Comparison of ENCODE assay signal across 8 cellular contexts in the genomic region with DNA sequence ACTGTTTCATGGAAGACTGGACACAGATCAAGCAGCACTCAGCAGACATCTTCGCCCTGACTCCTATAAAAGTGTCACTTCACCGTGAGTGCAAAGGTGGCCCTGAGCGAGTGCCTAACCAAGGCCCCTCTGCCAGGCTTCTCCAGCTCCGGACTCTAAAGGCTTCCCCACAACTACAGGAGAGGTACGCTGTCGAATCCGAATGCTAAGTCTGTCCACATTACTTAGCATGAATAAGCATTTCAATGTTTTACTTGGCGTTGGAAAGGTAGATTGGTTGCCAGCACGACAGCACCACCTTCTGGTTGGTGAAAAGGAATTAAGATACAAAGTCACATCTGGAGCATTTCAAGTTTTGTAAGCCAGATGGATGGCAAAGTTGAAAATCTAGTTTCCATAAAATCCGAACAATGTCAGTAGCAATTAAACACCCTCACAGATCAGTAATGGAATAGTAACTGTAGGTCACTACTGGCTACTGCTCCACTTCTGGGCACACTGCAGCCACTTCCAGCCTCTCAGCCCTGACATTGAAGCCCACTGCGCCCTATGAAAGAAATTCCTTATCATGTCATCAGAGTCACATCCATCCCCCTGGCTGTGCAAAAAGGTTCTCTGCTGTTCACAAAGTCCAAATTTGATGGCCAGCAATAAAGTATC.
DNase-seq lines count a peak whose midpoint lies in the region; ATAC-seq and TF ChIP-seq lines count a peak whose summit lies in the region.

No MANE protein-coding gene starts in this region.

- peak overlapping the region; percentile 75; the same call in 1 of the 2 replicates for H2BK120ac ChIP-seq in IMR-90 (ENCODE audit: low read depth, low read length)

- H2BK20ac ChIP-seq in IMR-90 (ENCODE audit: low read depth, low read length), result peak overlapping the region; percentile 53

- peak; percentile 51; the same call in 1 of the 2 replicates for TF ChIP-seq POLR2A in IMR-90 (IDR thresholded peaks at IDR 0.05; ENCODE audit: low read depth, low read length)

- peak; percentile 69 for DNase-seq in DND-41
- DNase-seq in IMR-90, result peak; percentile 93
- peak; percentile 60 to 63 for DNase-seq in activated T-cell treated with anti-CD3 and anti-CD28 coated beads, Interleukin-2, amount 50 U/mL, for 48 hours
- DNase-seq in fibroblast of pulmonary artery (ENCODE audit: low read depth), result peak; percentile 96
- peak; percentile 59 for DNase-seq in neural crest cell (ENCODE audit: low read depth, low spot score)
- DNase-seq in substantia nigra (lab: John Stamatoyannopoulos, UW), result peak in 45 of 49 donors; percentile 5 to 75 (median 49)

- H3K27me3 Mint-ChIP-seq in neural crest cell (ENCODE audit: low read depth), result no peaks in the 10 kb centered on the region

- POLR2A ChIA-PET in IMR-90 (lab: Charles Lee; ENCODE audit: unreplicated experiment), result no interaction called here

- H3K4me3 ChIP-seq in DND-41 (ENCODE audit: low read depth in 1 of 2, low read length in 2 of 2) (no peak overlapping the region), IMR-90 (ENCODE audit: insufficient read depth, low read depth, low read length) (peak overlapping the region; percentile 26; the same call in 1 of the 2 replicates), OCI-LY3 (ENCODE audit: low read length) (no peak overlapping the region), fibroblast of pulmonary artery (replicated peaks; ENCODE audit: low read depth, low read length) (no peak overlapping the region)

- peak overlapping the region; percentile 82 for H3K4ac ChIP-seq in IMR-90 (ENCODE audit: low read depth, low read length)

- H3K9me3 Mint-ChIP-seq in neural crest cell, result peaks cover 3% of the 10 kb centered on the region

- H3K4me1 ChIP-seq in DND-41 (ENCODE audit: insufficient read depth, low read length) (no peaks in the 10 kb centered on the region), IMR-90 (ENCODE audit: control insufficient read depth, insufficient read depth, low read length) (peaks cover 8% of the 10 kb centered on the region), OCI-LY3 (ENCODE audit: low read length) (peaks cover 13% of the 10 kb centered on the region)

- H3K9ac ChIP-seq in DND-41 (ENCODE audit: low read depth, low read length), result no peak overlapping the region
- H3K9ac ChIP-seq in IMR-90 (ENCODE audit: low read depth, low read length), result peak overlapping the region; percentile 67
- H3K9ac ChIP-seq in OCI-LY3 (ENCODE audit: low read length), result no peak overlapping the region

- H2AK5ac ChIP-seq in IMR-90 (ENCODE audit: low read depth, low read length), result peak overlapping the region; percentile 51; the same call in 1 of the 2 replicates

- H3K27me3 ChIP-seq in DND-41 (ENCODE audit: insufficient read depth, low read length, poor library complexity) (no peaks in the 10 kb centered on the region), IMR-90 (ENCODE audit: control insufficient read depth, insufficient read depth, low read length) (no peaks in the 10 kb centered on the region), OCI-LY3 (ENCODE audit: low read depth, low read length) (no peaks in the 10 kb centered on the region)

- in situ Hi-C loops in IMR-90 (cut with MboI; ENCODE audit: low sequenced_read_pairs), result loop anchor here (5.0 kb wide), 2 partner anchors 232 to 607 kb away; partner anchors contain the start of gene ERCC4

- peaks cover 23% of the 10 kb centered on the region for H3K36me3 ChIP-seq in DND-41 (ENCODE audit: insufficient read depth, low read length)
- no peaks in the 10 kb centered on the region for H3K36me3 ChIP-seq in IMR-90 (ENCODE audit: control insufficient read depth, insufficient read depth, low read length)
- peaks cover 6% of the 10 kb centered on the region for H3K36me3 ChIP-seq in OCI-LY3 (replicated peaks; ENCODE audit: low read depth, low read length)

- peaks cover 5% of the 10 kb centered on the region for H3K36me3 Mint-ChIP-seq in neural crest cell (ENCODE audit: low read depth)

- H3K4me2 ChIP-seq in DND-41 (ENCODE audit: insufficient read depth, low read length) (no peak overlapping the region), IMR-90 (ENCODE audit: low read depth, low read length) (peak overlapping the region; percentile 98), OCI-LY3 (ENCODE audit: low read length) (peak overlapping the region; percentile 64)

- no peak overlapping the region for H3K27ac ChIP-seq in DND-41 (ENCODE audit: low read length)
- peak overlapping the region; percentile 84 for H3K27ac ChIP-seq in IMR-90 (ENCODE audit: insufficient read depth, low read length)
- H3K27ac ChIP-seq in OCI-LY3 (ENCODE audit: low read length), result no peak overlapping the region
- no peak overlapping the region for H3K27ac ChIP-seq in substantia nigra (ENCODE audit: low read depth, low read length, poor library complexity, severe bottlenecking)

- no peak overlapping the region for H3K4me3 Mint-ChIP-seq in neural crest cell

- TF ChIP-seq CTCF in DND-41 (IDR thresholded peaks at IDR 0.05; ENCODE audit: borderline replicate concordance, extremely low read depth, low read length, poor library complexity, severe bottlenecking) (peak; percentile 78), IMR-90 (conservative IDR thresholded peaks at IDR 0.05; ENCODE audit: low read depth, low read length) (peak; percentile 95), OCI-LY3 (IDR thresholded peaks at IDR 0.05; ENCODE audit: low read depth, low read length) (peak; percentile 77), fibroblast of pulmonary artery (IDR thresholded peaks at IDR 0.05; ENCODE audit: low read length, missing control alignments) (peak; percentile 72), neural crest cell (conservative IDR thresholded peaks at IDR 0.05) (peak; percentile 88)

- H3K9me3 ChIP-seq in DND-41 (ENCODE audit: insufficient read depth, low read length, severe bottlenecking) (peaks cover 6% of the 10 kb centered on the region), IMR-90 (ENCODE audit: control insufficient read depth, insufficient read depth, low read length) (no peaks in the 10 kb centered on the region), OCI-LY3 (ENCODE audit: insufficient read depth, low read length) (no peaks in the 10 kb centered on the region)

- peak overlapping the region; percentile 65 for H2AK9ac ChIP-seq in IMR-90 (replicated peaks; ENCODE audit: low read depth, low read length, poor library complexity)

- TF ChIP-seq RAD21 in IMR-90 (IDR thresholded peaks at IDR 0.05; ENCODE audit: low read length), result peak; percentile 100

- CTCF ChIA-PET in IMR-90 (lab: Yijun Ruan, JAX), result interaction anchor here (0.6 to 1.4 kb wide), 4 partner anchors 20 to 243 kb away, joined by 3 to 4 read pairs (median 3); no protein-coding TSS in a partner anchor

- H3K9me1 ChIP-seq in IMR-90 (ENCODE audit: insufficient read depth, low read length), result peaks cover 6% of the 10 kb centered on the region

- dilution Hi-C loops in IMR-90 (cut with HindIII; ENCODE audit: low sequenced_read_pairs, unreplicated experiment), result no loop called here

- 100% methylated on average over 1 of the region's 11 CpGs; no CpG with 5 or more reads in 1 of the 2 experiments for WGBS in IMR-90 (ENCODE audit: extremely low coverage in 2 of 2, insufficient read length in 1 of 2), 2 experiments

- peaks cover 4% of the 10 kb centered on the region in 2 experiments; a peak in 2 of 4 replicates for H3K79me1 ChIP-seq in IMR-90 (ENCODE audit: low read depth in 1 of 2, low read length in 2 of 2)

- H3K27ac Mint-ChIP-seq in neural crest cell (ENCODE audit: unreplicated experiment), result no peak overlapping the region

- intact Hi-C loops in IMR-90 (cut with micrococcal nuclease), result loop anchor here (1.0 to 5.0 kb wide), 6 partner anchors 77 to 604 kb away; no protein-coding TSS in a partner anchor

- H3K4me1 Mint-ChIP-seq in neural crest cell, result peaks cover 21% of the 10 kb centered on the region

- peak overlapping the region; percentile 4; the same call in 1 of the 3 replicates for H2BK15ac ChIP-seq in IMR-90 (ENCODE audit: low read depth, low read length)

- no TSS peak for BruUV-seq in IMR-90 (replicated peaks; lab: Mats Ljungman, UMichigan)

- H4K5ac ChIP-seq in IMR-90 (ENCODE audit: low read depth, low read length), result peak overlapping the region; percentile 90; the same call in 1 of the 2 replicates

- 0 out of 2 replicates have a peak overlapping the region, but pooled peaks have one; percentile 27 for H4K91ac ChIP-seq in IMR-90 (ENCODE audit: insufficient read depth, low read depth, low read length)

- H3K18ac ChIP-seq in IMR-90 (ENCODE audit: low read depth, low read length), result peak overlapping the region; percentile 94

- H2AFZ ChIP-seq in DND-41 (ENCODE audit: low read depth, low read length), result no peak overlapping the region
- peak overlapping the region; percentile 84 for H2AFZ ChIP-seq in IMR-90 (replicated peaks; ENCODE audit: low read length, poor library complexity)
- H2AFZ ChIP-seq in OCI-LY3 (ENCODE audit: low read depth, low read length), result no peak overlapping the region

- peak overlapping the region in 1 of 2 experiments; percentile 75; a peak in 1 of 4 replicates for H4K8ac ChIP-seq in IMR-90 (ENCODE audit: low read depth in 2 of 2, low read length in 2 of 2)

- peak overlapping the region; percentile 38; the same call in 1 of the 2 replicates for H3K56ac ChIP-seq in IMR-90 (ENCODE audit: extremely low read depth, insufficient read depth, low read length)

- peak; percentile 78 for ATAC-seq in DND-41 (ENCODE audit: insufficient read depth, low read depth)
- peak; percentile 90 for ATAC-seq in IMR-90 (ENCODE audit: low read depth)
- ATAC-seq in GM21423 (IDR thresholded peaks at IDR 0.05; ENCODE audit: unreplicated experiment), result no peak

- H4K20me1 ChIP-seq in DND-41 (ENCODE audit: insufficient read depth, low read length) (peaks cover 22% of the 10 kb centered on the region; the same call in 1 of the 2 replicates), IMR-90 (ENCODE audit: insufficient read depth, low read length) (no peaks in the 10 kb centered on the region), OCI-LY3 (ENCODE audit: insufficient read depth, low read length) (no peaks in the 10 kb centered on the region)

- H2BK5ac ChIP-seq in IMR-90 (ENCODE audit: low read depth, low read length, poor library complexity, severe bottlenecking), result peak overlapping the region; percentile 80

- H3K23ac ChIP-seq in IMR-90 (ENCODE audit: low read depth, low read length), result no peak overlapping the region; the same call in 1 of the 2 replicates

- H3K79me2 ChIP-seq in DND-41 (ENCODE audit: insufficient read depth, low read length), result no peaks in the 10 kb centered on the region
- H3K79me2 ChIP-seq in OCI-LY3 (ENCODE audit: low read length), result no peaks in the 10 kb centered on the region

- peak overlapping the region; percentile 73 for H3K14ac ChIP-seq in IMR-90 (replicated peaks; ENCODE audit: low read depth, low read length)

TF ChIP-seq in IMR-90, 13 proteins besides CTCF, POLR2A, EP300 and RAD21:
- peak; percentile 25; the same call in 1 of the 2 replicates for TF ChIP-seq BHLHE40 (IDR thresholded peaks at IDR 0.05; ENCODE audit: low read depth, low read length)
- TF ChIP-seq MAFK (IDR thresholded peaks at IDR 0.05; ENCODE audit: low read depth, low read length), result peak; percentile 77
- TF ChIP-seq NFE2L2 (IDR thresholded peaks at IDR 0.05; ENCODE audit: low read depth, low read length), result peak; percentile 91
- peak; percentile 99 for TF ChIP-seq SMC3 (IDR thresholded peaks at IDR 0.05; ENCODE audit: low read depth, low read length)
- no peak for TF ChIP-seq CHD1 (IDR thresholded peaks at IDR 0.05; ENCODE audit: low read depth, low read length)
